ENCODE assay signal across 31 cellular contexts in genomic region chr1:232813757-232814156, GRCh38.
"Had no signal": no experiment of that assay in that cellular context is flagged by ENCODE, and none has a peak within 500 bp of the region (broad histone marks: within the 10 kb centered on the region; RNA-seq: fewer than 3 reads in every experiment).

No MANE protein-coding gene starts in this region.

- H3K9me3 ChIP-seq: body of pancreas, left lung, lower lobe of right lung, psoas muscle, sigmoid colon, thyroid gland, upper lobe of right lung had no signal

- H3K27ac ChIP-seq: adrenal gland, body of pancreas, esophagus muscularis mucosa, foreskin keratinocyte, left lung, lower lobe of right lung, neural progenitor cell, parathyroid adenoma, psoas muscle, sigmoid colon, thyroid gland, upper lobe of right lung, WERI-Rb-1 had no signal

- H3K79me2 ChIP-seq: parathyroid adenoma had no signal

- H2AFZ ChIP-seq: neural progenitor cell, parathyroid adenoma had no signal

- H3K9ac ChIP-seq: neural progenitor cell, parathyroid adenoma had no signal

- ATAC-seq: activated CD4-positive, CD25-positive, alpha-beta regulatory T cell treated with anti-CD3 and anti-CD28 coated beads, Interleukin-2, amount 50 U/mL, for 24 hours; body of pancreas; foreskin keratinocyte; left lung; lower lobe of right lung; naive thymus-derived CD8-positive, alpha-beta T cell; psoas muscle; stimulated activated effector memory CD8-positive, alpha-beta T cell treated with anti-CD3 and anti-CD28 coated beads, Interleukin-12 subunit alpha, Interleukin-12 subunit beta, amount 100 ng/mL, for 72 hours; upper lobe of right lung had no signal

- H3K27me3 ChIP-seq: adrenal gland, body of pancreas, esophagus muscularis mucosa, foreskin keratinocyte, left lung, neural progenitor cell, sigmoid colon, thyroid gland, upper lobe of right lung had no signal

- H3K4me1 ChIP-seq: adrenal gland, body of pancreas, esophagus muscularis mucosa, foreskin keratinocyte, left lung, lower lobe of right lung, parathyroid adenoma, sigmoid colon, upper lobe of right lung had no signal

- H3K4me2 ChIP-seq: neural progenitor cell had no signal

- H3K36me3 ChIP-seq: adrenal gland, esophagus muscularis mucosa, left lung, lower lobe of right lung, neural progenitor cell, sigmoid colon, thyroid gland, upper lobe of right lung, WERI-Rb-1 had no signal

- H3K4me3 ChIP-seq: adrenal gland, body of pancreas, esophagus muscularis mucosa, left lung, lower lobe of right lung, neural progenitor cell, psoas muscle, sigmoid colon, thyroid gland, upper lobe of right lung had no signal

- DNase-seq: activated CD4-positive, alpha-beta memory T cell treated with anti-CD3 and anti-CD28 coated beads for 36 hours; activated CD4-positive, alpha-beta T cell treated with anti-CD3 and anti-CD28 coated beads, Interleukin-2, amount 10 ng/mL, durations not matched to agents 24 days and 14 days; activated CD8-positive, alpha-beta memory T cell treated with anti-CD3 and anti-CD28 coated beads, Interleukin-2, amount 50 U/mL, for 4 hours; activated effector memory CD4-positive, alpha-beta T cell treated with anti-CD3 and anti-CD28 coated beads, Interleukin-2, amount 50 U/mL, for 16 hours; activated naive CD4-positive, alpha-beta T cell treated with anti-CD3 and anti-CD28 coated beads for 36 hours; activated naive CD8-positive, alpha-beta T cell treated with anti-CD3 and anti-CD28 coated beads for 36 hours; activated T-cell treated with anti-CD3 and anti-CD28 coated beads, Interleukin-2, amount 50 U/mL, for 1 hour; adrenal gland; aorta; body of pancreas; dermis blood vessel endothelial cell; effector CD4-positive, alpha-beta T cell; foreskin keratinocyte; left lung; lower lobe of right lung; mesenchymal stem cell; naive thymus-derived CD8-positive, alpha-beta T cell; occipital lobe; psoas muscle; sigmoid colon; small intestine; stimulated activated CD4-positive, alpha-beta T cell treated with anti-CD3 and anti-CD28 coated beads, Interleukin-4, amount 100 ng/mL, for 24 hours; substantia nigra; thyroid gland; upper lobe of right lung; WERI-Rb-1 had no signal
